18 cellular contexts compared by ENCODE assay signal in genomic region chr3:30749230-30749629, GRCh38.
A peak's percentile ranks its signal among the peaks of the same experiment; 100 is the strongest.
DNase-seq lines count a peak whose midpoint lies in the region; FAIRE-seq and TF ChIP-seq lines count a peak whose summit lies in the region.
"Had no signal": no experiment of that assay in that cellular context is flagged by ENCODE, and none has a peak within 500 bp of the region (broad histone marks: within the 10 kb centered on the region; RNA-seq: fewer than 3 reads in every experiment).

No MANE protein-coding gene starts in this region.

- POLR2A ChIA-PET in H1 (lab: Charles Lee; ENCODE audit: partially characterized antibody), result no interaction called here
- POLR2A ChIA-PET in RWPE1 (lab: Yijun Ruan, JAX; ENCODE audit: low non-redundant PET), result no interaction called here

- no peak for TF ChIP-seq EP300 in H1 (IDR thresholded peaks at IDR 0.05; ENCODE audit: borderline replicate concordance in 1 of 2, low read depth in 2 of 2, low read length in 2 of 2)

- no peak overlapping the region for H3K4me3 ChIP-seq in H1 (ENCODE audit: extremely low read depth in 1 of 4, insufficient read depth in 2 of 4, low read depth in 3 of 4, low read length in 4 of 4)
- H3K4me3 ChIP-seq in osteoblast (ENCODE audit: insufficient read depth, low read length), result no peak overlapping the region
- H3K4me3 ChIP-seq: tibial artery had no signal

- H3K79me1 ChIP-seq in H1 (ENCODE audit: low read depth, low read length), result no peaks in the 10 kb centered on the region

- H4K8ac ChIP-seq in H1 (ENCODE audit: extremely low read depth, insufficient read depth, low read length), result no peak overlapping the region

- H2BK120ac ChIP-seq in H1 (replicated peaks; ENCODE audit: low read depth, low read length), result no peak overlapping the region

- no peaks in the 10 kb centered on the region for H3K27me3 ChIP-seq in H1 (replicated peaks in 1 of 4; ENCODE audit: control insufficient read depth in 3 of 4, extremely low read depth in 1 of 4, insufficient read depth in 3 of 4, low read length in 3 of 4)
- H3K27me3 ChIP-seq in osteoblast (ENCODE audit: insufficient read depth, low read length), result no peaks in the 10 kb centered on the region
- H3K27me3 ChIP-seq: tibial artery had no signal

- no peak overlapping the region for H3K9ac ChIP-seq in H1 (replicated peaks in 1 of 4; ENCODE audit: extremely low read depth in 1 of 4, low read depth in 3 of 4, low read length in 3 of 4)

- H2BK15ac ChIP-seq in H1 (ENCODE audit: low read length), result no peak overlapping the region

- no peak for TF ChIP-seq CTCF in H1 (IDR thresholded peaks at IDR 0.05; ENCODE audit: control extremely low read depth in 1 of 3, insufficient read depth in 1 of 3, low read depth in 1 of 3, low read length in 3 of 3)
- TF ChIP-seq CTCF in osteoblast (IDR thresholded peaks at IDR 0.05; ENCODE audit: extremely low read depth, low read depth, low read length), result no peak
- no peak for TF ChIP-seq CTCF in RWPE1 (conservative IDR thresholded peaks at IDR 0.05; ENCODE audit: low read depth)

- TF ChIP-seq POLR2A in H1 (IDR thresholded peaks at IDR 0.05; ENCODE audit: control extremely low read depth in 1 of 2, low read depth in 2 of 2, low read length in 2 of 2), result no peak

- no peak overlapping the region for H3K23ac ChIP-seq in H1 (ENCODE audit: insufficient read length)

- no peak overlapping the region for H2BK5ac ChIP-seq in H1 (ENCODE audit: low read depth, low read length)

- H4K20me1 ChIP-seq in H1 (replicated peaks in 1 of 2; ENCODE audit: control insufficient read depth in 1 of 2, insufficient read depth in 2 of 2, low read length in 2 of 2) (no peaks in the 10 kb centered on the region), osteoblast (ENCODE audit: insufficient read depth, low read length) (no peaks in the 10 kb centered on the region)

- CTCF ChIA-PET in H1 (lab: Charles Lee; ENCODE audit: partially characterized antibody) (interaction anchor here (1.0 to 3.9 kb wide), 8 partner anchors 9 to 737 kb away, joined by 3 to 25 read pairs (median 7); no protein-coding TSS in a partner anchor), RWPE1 (lab: Yijun Ruan, JAX) (no interaction called here)

- no peak overlapping the region for H2BK12ac ChIP-seq in H1 (ENCODE audit: low read depth, low read length)

- H3K18ac ChIP-seq in H1 (ENCODE audit: extremely low read depth, low read length), result no peak overlapping the region

- H3K4me2 ChIP-seq in H1 (ENCODE audit: insufficient read depth in 1 of 2, low read depth in 2 of 2, low read length in 2 of 2), result no peak overlapping the region
- no peak overlapping the region for H3K4me2 ChIP-seq in osteoblast (ENCODE audit: insufficient read depth, low read length)

- peaks cover 0 to 15% (median 1%) of the 10 kb centered on the region in 4 experiments; a peak in 2 of 7 replicates for H3K4me1 ChIP-seq in H1 (replicated peaks in 1 of 4; ENCODE audit: control insufficient read depth in 3 of 4, insufficient read depth in 4 of 4, low read length in 3 of 4)
- peaks cover 18% of the 10 kb centered on the region for H3K4me1 ChIP-seq in osteoblast (ENCODE audit: insufficient read depth, low read length)

- H2AK5ac ChIP-seq in H1 (ENCODE audit: low read depth, low read length), result no peak overlapping the region

- H4K5ac ChIP-seq in H1 (ENCODE audit: insufficient read length, low read depth, low read length), result no peak overlapping the region

- H3K36me3 ChIP-seq in H1 (ENCODE audit: control insufficient read depth in 2 of 4, insufficient read depth in 4 of 4, low read length in 3 of 4), result no peaks in the 10 kb centered on the region
- H3K36me3 ChIP-seq in osteoblast (ENCODE audit: insufficient read depth, low read length), result no peaks in the 10 kb centered on the region
- H3K36me3 ChIP-seq: tibial artery had no signal

- DNase-seq in NCI-H146 (lab: John Stamatoyannopoulos, UW) (peak; percentile 3), NCI-H146 treated with DMSO at 0.1 percent for 48 hours (lab: John Stamatoyannopoulos, UW; ENCODE audit: unreplicated experiment) (no peak), LoVo (ENCODE audit: low spot score) (peak; percentile 26), H1 (ENCODE audit: low read depth in 1 of 2, low spot score in 2 of 2) (no peak), osteoblast (ENCODE audit: insufficient read length, low spot score, missing footprints) (no peak), HUDEP-2 (lab: John Stamatoyannopoulos, UW; ENCODE audit: unreplicated experiment in 76 of 76) (no peak), RWPE1 (ENCODE audit: low spot score) (no peak)
- DNase-seq in stimulated activated naive CD4-positive, alpha-beta T cell (lab: John Stamatoyannopoulos, UW), result no peak
- DNase-seq: CD4-positive, CD25-positive, alpha-beta regulatory T cell; DND-41; GOT3; mesenchymal stem cell; NCI-H1694; NCI-H510A treated with DMSO at 0.1 percent for 48 hours; right cardiac atrium; stimulated activated CD4-positive, alpha-beta T cell treated with anti-CD3 and anti-CD28 coated beads, Interleukin-1b, Interleukin-23, amount 100 ng/mL, for 48 hours; tibial artery had no signal

- no peak overlapping the region for H4K91ac ChIP-seq in H1 (replicated peaks; ENCODE audit: insufficient read length, low read length)

- no peaks in the 10 kb centered on the region for H3K23me2 ChIP-seq in H1 (ENCODE audit: low read depth, low read length)

- H3K79me2 ChIP-seq in H1 (ENCODE audit: control insufficient read depth in 1 of 2, insufficient read depth in 2 of 2, low read length in 2 of 2), result no peaks in the 10 kb centered on the region
- H3K79me2 ChIP-seq in osteoblast (ENCODE audit: insufficient read depth, low read length), result no peaks in the 10 kb centered on the region

- H3K27ac ChIP-seq in H1 (ENCODE audit: low read depth, low read length) (no peak overlapping the region), osteoblast (ENCODE audit: low read depth, low read length) (no peak overlapping the region), RWPE1 (no peak overlapping the region)
- H3K27ac ChIP-seq: 22Rv1, tibial artery had no signal

- no peak for FAIRE-seq in H1 (lab: Jason Lieb, UNC)

- H2AFZ ChIP-seq in H1 (ENCODE audit: low read length) (no peak overlapping the region), osteoblast (ENCODE audit: low read length) (peak overlapping the region; percentile 2)

- no peaks in the 10 kb centered on the region for H3K9me3 ChIP-seq in H1 (ENCODE audit: insufficient read depth in 2 of 2, low read depth in 1 of 2, low read length in 1 of 2)
- H3K9me3 ChIP-seq in osteoblast (ENCODE audit: low read depth, low read length), result no peaks in the 10 kb centered on the region
- H3K9me3 ChIP-seq: tibial artery had no signal

- no peak overlapping the region for H3K14ac ChIP-seq in H1 (ENCODE audit: insufficient read length)

- H3K56ac ChIP-seq in H1 (replicated peaks; ENCODE audit: insufficient read length, low read depth, low read length), result no peak overlapping the region

- H2BK20ac ChIP-seq in H1 (ENCODE audit: low read length), result no peak overlapping the region

- peak overlapping the region; percentile 24 for H3K4ac ChIP-seq in H1 (replicated peaks; ENCODE audit: insufficient read length, low read depth, low read length)

- TF ChIP-seq RAD21 in H1 (IDR thresholded peaks at IDR 0.05 in 1 of 2, conservative IDR thresholded peaks at IDR 0.05 in 1 of 2; ENCODE audit: low read depth in 2 of 2, low read length in 2 of 2), result no peak

TF ChIP-seq in H1, 55 proteins besides CTCF, POLR2A, EP300 and RAD21:
- no peak for TF ChIP-seq BRCA1 (IDR thresholded peaks at IDR 0.05; ENCODE audit: low read depth, low read length)
- TF ChIP-seq NRF1 (IDR thresholded peaks at IDR 0.05; ENCODE audit: low read depth, low read length), result no peak
- no peak for TF ChIP-seq TAF1 (IDR thresholded peaks at IDR 0.05; ENCODE audit: low read depth, low read length)
- no peak for TF ChIP-seq JUND (IDR thresholded peaks at IDR 0.05; ENCODE audit: low read length)
- TF ChIP-seq CHD1 (IDR thresholded peaks at IDR 0.05; ENCODE audit: low read depth, low read length), result no peak
- no peak for TF ChIP-seq BACH1 (IDR thresholded peaks at IDR 0.05; ENCODE audit: low read length)
- no peak for TF ChIP-seq SIN3A (conservative IDR thresholded peaks at IDR 0.05 in 1 of 2, IDR thresholded peaks at IDR 0.05 in 1 of 2; ENCODE audit: low read depth in 1 of 2, low read length in 2 of 2)
- no peak for TF ChIP-seq ZNF274 (IDR thresholded peaks at IDR 0.05; ENCODE audit: borderline replicate concordance, extremely low read depth, low read length)
- TF ChIP-seq SRF (IDR thresholded peaks at IDR 0.05; ENCODE audit: low read depth, low read length), result no peak
- TF ChIP-seq ATF3 (IDR thresholded peaks at IDR 0.05; ENCODE audit: insufficient read depth, low read depth, low read length), result no peak
- no peak for TF ChIP-seq EZH2 (IDR thresholded peaks at IDR 0.05; ENCODE audit: low read depth, low read length, severe bottlenecking)
- TF ChIP-seq BCL11A (IDR thresholded peaks at IDR 0.05; ENCODE audit: low read depth in 2 of 2, low read length in 2 of 2), result no peak
- no peak for TF ChIP-seq CHD2 (IDR thresholded peaks at IDR 0.05; ENCODE audit: low read length)

Comparison
In these comparisons a context has a peak if more than half of its experiments do, and no peak if none do; other contexts are left out.
1. DNase-seq: peak in NCI-H146 (single experiment) and LoVo (single experiment); none in NCI-H146 treated with DMSO at 0.1 percent for 48 hours (single experiment), H1 (0 of 2), osteoblast (single experiment), HUDEP-2 (0 of 76), stimulated activated naive CD4-positive, alpha-beta T cell (0 of 6) and RWPE1 (single experiment).